ENCODE assay signal across 1 cellular context in the genomic region with DNA sequence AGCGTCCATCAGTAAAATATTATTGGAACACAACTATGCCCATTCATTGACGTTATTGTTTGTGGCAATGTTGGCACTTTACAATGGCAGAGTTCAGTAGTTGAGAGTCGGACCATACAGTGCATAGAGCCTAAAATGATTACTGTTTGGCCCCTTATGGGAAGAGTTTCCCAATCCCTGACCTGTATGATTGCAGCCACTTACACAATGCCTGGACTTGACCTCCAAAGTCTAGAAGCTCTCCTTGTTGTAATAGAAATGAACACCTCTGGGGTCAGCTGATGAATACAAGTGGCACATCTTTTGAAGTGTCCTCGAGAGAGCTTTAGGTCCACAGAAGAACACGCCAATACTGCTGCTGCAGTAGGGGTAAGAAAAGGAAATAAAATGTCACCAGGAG.
TF ChIP-seq lines count a peak whose summit lies in the region.

No MANE protein-coding gene starts in this region.

TF ChIP-seq in HepG2, 621 proteins besides CTCF, POLR2A, EP300 and RAD21 (continued from another document and continues in another):
- TF ChIP-seq, protein P1, sequence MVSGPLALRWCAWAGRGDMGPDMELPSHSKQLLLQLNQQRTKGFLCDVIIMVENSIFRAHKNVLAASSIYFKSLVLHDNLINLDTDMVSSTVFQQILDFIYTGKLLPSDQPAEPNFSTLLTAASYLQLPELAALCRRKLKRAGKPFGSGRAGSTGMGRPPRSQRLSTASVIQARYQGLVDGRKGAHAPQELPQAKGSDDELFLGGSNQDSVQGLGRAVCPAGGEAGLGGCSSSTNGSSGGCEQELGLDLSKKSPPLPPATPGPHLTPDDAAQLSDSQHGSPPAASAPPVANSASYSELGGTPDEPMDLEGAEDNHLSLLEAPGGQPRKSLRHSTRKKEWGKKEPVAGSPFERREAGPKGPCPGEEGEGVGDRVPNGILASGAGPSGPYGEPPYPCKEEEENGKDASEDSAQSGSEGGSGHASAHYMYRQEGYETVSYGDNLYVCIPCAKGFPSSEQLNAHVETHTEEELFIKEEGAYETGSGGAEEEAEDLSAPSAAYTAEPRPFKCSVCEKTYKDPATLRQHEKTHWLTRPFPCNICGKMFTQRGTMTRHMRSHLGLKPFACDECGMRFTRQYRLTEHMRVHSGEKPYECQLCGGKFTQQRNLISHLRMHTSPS (CRISPR knock-in tag; IDR thresholded peaks at IDR 0.05; ENCODE audit: low read depth): no peak
- TF ChIP-seq ZBTB43 (CRISPR knock-in tag; conservative IDR thresholded peaks at IDR 0.05): no peak
- no peak for TF ChIP-seq ZNF672 (CRISPR knock-in tag; IDR thresholded peaks at IDR 0.05)
- 0 out of 2 replicates have a peak, but pooled peaks have one; percentile 30 for TF ChIP-seq POGK (CRISPR knock-in tag; conservative IDR thresholded peaks at IDR 0.05)
- no peak for TF ChIP-seq PCBP1 (IDR thresholded peaks at IDR 0.05; ENCODE audit: borderline replicate concordance, low read depth, low read length)
- TF ChIP-seq FOXK1 (CRISPR knock-in tag; IDR thresholded peaks at IDR 0.05; ENCODE audit: borderline replicate concordance, low read depth): no peak
- TF ChIP-seq, protein P2, sequence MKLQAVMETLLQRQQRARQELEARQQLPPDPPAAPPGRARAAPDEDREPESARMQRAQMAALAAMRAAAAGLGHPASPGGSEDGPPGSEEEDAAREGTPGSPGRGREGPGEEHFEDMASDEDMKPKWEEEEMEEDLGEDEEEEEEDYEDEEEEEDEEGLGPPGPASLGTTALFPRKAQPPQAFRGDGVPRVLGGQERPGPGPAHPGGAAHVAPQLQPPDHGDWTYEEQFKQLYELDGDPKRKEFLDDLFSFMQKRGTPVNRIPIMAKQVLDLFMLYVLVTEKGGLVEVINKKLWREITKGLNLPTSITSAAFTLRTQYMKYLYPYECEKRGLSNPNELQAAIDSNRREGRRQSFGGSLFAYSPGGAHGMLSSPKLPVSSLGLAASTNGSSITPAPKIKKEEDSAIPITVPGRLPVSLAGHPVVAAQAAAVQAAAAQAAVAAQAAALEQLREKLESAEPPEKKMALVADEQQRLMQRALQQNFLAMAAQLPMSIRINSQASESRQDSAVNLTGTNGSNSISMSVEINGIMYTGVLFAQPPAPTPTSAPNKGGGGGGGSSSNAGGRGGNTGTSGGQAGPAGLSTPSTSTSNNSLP (IDR thresholded peaks at IDR 0.05; ENCODE audit: low read depth, low read length): no peak
- no peak for TF ChIP-seq ZBTB8A (CRISPR knock-in tag; IDR thresholded peaks at IDR 0.05; ENCODE audit: borderline replicate concordance, low read depth)
- no peak for TF ChIP-seq HNRNPL (IDR thresholded peaks at IDR 0.05; ENCODE audit: low read depth, low read length)
- TF ChIP-seq ZSCAN30 (CRISPR knock-in tag; IDR thresholded peaks at IDR 0.05): no peak
- no peak for TF ChIP-seq RNF2 (conservative IDR thresholded peaks at IDR 0.05; ENCODE audit: low read depth)
- 0 out of 2 replicates have a peak, but pooled peaks have one; percentile 8 for TF ChIP-seq RERE (CRISPR knock-in tag; IDR thresholded peaks at IDR 0.05; ENCODE audit: low read depth)
- no peak for TF ChIP-seq MZF1 (CRISPR knock-in tag; IDR thresholded peaks at IDR 0.05; ENCODE audit: borderline replicate concordance)
- no peak for TF ChIP-seq ZNF562 (CRISPR knock-in tag; IDR thresholded peaks at IDR 0.05; ENCODE audit: borderline replicate concordance)
- no peak for TF ChIP-seq ZFAT (CRISPR knock-in tag; conservative IDR thresholded peaks at IDR 0.05)
- no peak for TF ChIP-seq ZKSCAN8 (CRISPR knock-in tag; IDR thresholded peaks at IDR 0.05; ENCODE audit: borderline replicate concordance)
- TF ChIP-seq SNAI1 (CRISPR knock-in tag; IDR thresholded peaks at IDR 0.05; ENCODE audit: borderline replicate concordance): no peak
- no peak for TF ChIP-seq AHR (CRISPR knock-in tag; IDR thresholded peaks at IDR 0.05)
- TF ChIP-seq, protein P3, sequence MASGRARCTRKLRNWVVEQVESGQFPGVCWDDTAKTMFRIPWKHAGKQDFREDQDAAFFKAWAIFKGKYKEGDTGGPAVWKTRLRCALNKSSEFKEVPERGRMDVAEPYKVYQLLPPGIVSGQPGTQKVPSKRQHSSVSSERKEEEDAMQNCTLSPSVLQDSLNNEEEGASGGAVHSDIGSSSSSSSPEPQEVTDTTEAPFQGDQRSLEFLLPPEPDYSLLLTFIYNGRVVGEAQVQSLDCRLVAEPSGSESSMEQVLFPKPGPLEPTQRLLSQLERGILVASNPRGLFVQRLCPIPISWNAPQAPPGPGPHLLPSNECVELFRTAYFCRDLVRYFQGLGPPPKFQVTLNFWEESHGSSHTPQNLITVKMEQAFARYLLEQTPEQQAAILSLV (CRISPR knock-in tag; IDR thresholded peaks at IDR 0.05; ENCODE audit: borderline replicate concordance): no peak
- TF ChIP-seq SMAD3 (CRISPR knock-in tag; IDR thresholded peaks at IDR 0.05): no peak
- no peak for TF ChIP-seq ARID4A (CRISPR knock-in tag; IDR thresholded peaks at IDR 0.05; ENCODE audit: borderline replicate concordance)
- no peak for TF ChIP-seq ZNF230 (CRISPR knock-in tag; IDR thresholded peaks at IDR 0.05)
- no peak for TF ChIP-seq MEF2D (CRISPR knock-in tag; IDR thresholded peaks at IDR 0.05)
- TF ChIP-seq ZNF180 (CRISPR knock-in tag; IDR thresholded peaks at IDR 0.05; ENCODE audit: borderline replicate concordance, low read depth): no peak
- no peak for TF ChIP-seq DMTF1 (CRISPR knock-in tag; IDR thresholded peaks at IDR 0.05)
- TF ChIP-seq, protein P4, sequence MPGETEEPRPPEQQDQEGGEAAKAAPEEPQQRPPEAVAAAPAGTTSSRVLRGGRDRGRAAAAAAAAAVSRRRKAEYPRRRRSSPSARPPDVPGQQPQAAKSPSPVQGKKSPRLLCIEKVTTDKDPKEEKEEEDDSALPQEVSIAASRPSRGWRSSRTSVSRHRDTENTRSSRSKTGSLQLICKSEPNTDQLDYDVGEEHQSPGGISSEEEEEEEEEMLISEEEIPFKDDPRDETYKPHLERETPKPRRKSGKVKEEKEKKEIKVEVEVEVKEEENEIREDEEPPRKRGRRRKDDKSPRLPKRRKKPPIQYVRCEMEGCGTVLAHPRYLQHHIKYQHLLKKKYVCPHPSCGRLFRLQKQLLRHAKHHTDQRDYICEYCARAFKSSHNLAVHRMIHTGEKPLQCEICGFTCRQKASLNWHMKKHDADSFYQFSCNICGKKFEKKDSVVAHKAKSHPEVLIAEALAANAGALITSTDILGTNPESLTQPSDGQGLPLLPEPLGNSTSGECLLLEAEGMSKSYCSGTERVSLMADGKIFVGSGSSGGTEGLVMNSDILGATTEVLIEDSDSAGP (CRISPR knock-in tag; IDR thresholded peaks at IDR 0.05; ENCODE audit: borderline replicate concordance): no peak
- TF ChIP-seq ZNF777 (CRISPR knock-in tag; IDR thresholded peaks at IDR 0.05): no peak
- no peak for TF ChIP-seq ELK4 (CRISPR knock-in tag; IDR thresholded peaks at IDR 0.05; ENCODE audit: borderline replicate concordance)
- TF ChIP-seq SKI (IDR thresholded peaks at IDR 0.05; ENCODE audit: partially characterized antibody): peak; percentile 27
